ENCODE assay signal across 22 cellular contexts in the genomic region with DNA sequence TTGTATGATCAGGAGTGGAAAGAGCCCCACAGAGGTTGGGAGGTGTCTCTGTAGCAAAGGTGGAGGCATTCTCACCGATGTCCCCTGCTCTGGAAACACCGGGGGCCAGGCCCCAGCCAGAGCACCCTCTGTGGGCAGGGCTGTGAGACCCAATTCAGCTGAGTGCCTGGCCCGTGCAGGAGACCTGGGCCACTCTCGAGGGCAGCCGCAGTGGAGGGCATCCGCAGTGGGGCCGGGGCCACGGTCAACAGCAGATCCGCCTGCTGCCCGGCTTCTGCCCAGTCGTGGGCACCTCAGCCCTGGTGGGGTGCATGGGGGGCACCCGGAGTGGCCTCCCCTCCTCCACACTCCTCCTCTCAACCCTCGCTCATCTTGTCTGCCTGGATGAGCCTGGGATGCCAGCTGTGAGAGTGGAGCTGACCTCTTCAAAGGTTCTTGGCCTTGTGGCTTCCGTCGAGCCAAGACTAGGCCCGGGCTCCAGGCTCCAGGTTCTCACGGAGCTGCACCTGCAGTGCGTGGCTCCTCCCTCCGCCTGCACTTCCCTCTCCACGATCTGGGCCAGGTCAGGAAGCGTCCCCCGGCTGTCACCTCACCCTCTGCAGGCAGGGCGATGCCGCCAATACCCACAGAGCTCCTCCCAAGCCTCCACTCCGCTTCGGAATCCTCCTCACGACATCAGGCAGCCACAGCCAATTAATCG.
DNase-seq lines count a peak whose midpoint lies in the region; TF ChIP-seq lines count a peak whose summit lies in the region.
"Had no signal": no experiment of that assay in that cellular context is flagged by ENCODE, and none has a peak within 500 bp of the region (broad histone marks: within the 10 kb centered on the region; RNA-seq: fewer than 3 reads in every experiment).

No MANE protein-coding gene starts in this region.

- no peak for TF ChIP-seq POLR2A in transverse colon (IDR thresholded peaks at IDR 0.05)

- H3K9me3 ChIP-seq in left ventricle myocardium inferior (replicated peaks) = peaks cover 9% of the 10 kb centered on the region
- no peaks in the 10 kb centered on the region for H3K9me3 ChIP-seq in transverse colon
- H3K9me3 ChIP-seq: gastroesophageal sphincter, MG63 had no signal

- H3K4me3 ChIP-seq in left ventricle myocardium inferior (no peak overlapping the region), transverse colon (no peak overlapping the region)
- H3K4me3 ChIP-seq: gastroesophageal sphincter, GM23248, MG63 had no signal

- H3K27me3 ChIP-seq in left ventricle myocardium inferior (ENCODE audit: low read depth) (peaks cover 40% of the 10 kb centered on the region), transverse colon (no peaks in the 10 kb centered on the region)
- H3K27me3 ChIP-seq: MG63 had no signal

- WGBS in transverse colon (ENCODE audit: low coverage in 1 of 2), 2 donors = 85 to 100% methylated on average over 2 to 24 of the region's 28 CpGs

- TF ChIP-seq CTCF in left ventricle myocardium inferior (IDR thresholded peaks at IDR 0.05; ENCODE audit: borderline replicate concordance) (no peak), transverse colon (IDR thresholded peaks at IDR 0.05) (no peak)

- no peaks in the 10 kb centered on the region for H3K36me3 ChIP-seq in left ventricle myocardium inferior
- no peaks in the 10 kb centered on the region for H3K36me3 ChIP-seq in transverse colon
- H3K36me3 ChIP-seq: gastroesophageal sphincter, MG63 had no signal

- intact Hi-C loops in left ventricle myocardium inferior (cut with micrococcal nuclease) (no loop called here), posterior vena cava (cut with DNase I) (no loop called here), transverse colon (cut with DNase I; ENCODE audit: low total_unique reads) (no loop called here)

- no peak overlapping the region for H3K27ac ChIP-seq in left ventricle myocardium inferior (replicated peaks)
- no peak overlapping the region for H3K27ac ChIP-seq in transverse colon
- H3K27ac ChIP-seq: gastroesophageal sphincter, GM23248 had no signal

- in situ Hi-C loops in transverse colon (cut with MboI; ENCODE audit: low pct_ligation_motif_present in 1 of 4, low pct_unique_long_range_greater_than_20kb in 1 of 4, low sequenced_read_pairs in 3 of 4) = no loop called here

- DNase-seq in COLO668 (lab: John Stamatoyannopoulos, UW; ENCODE audit: unreplicated experiment) (peak; percentile 20), RPMI8226 (peak; percentile 77), left ventricle myocardium inferior (peak; percentile 7), posterior vena cava (ENCODE audit: low spot score) (peak; percentile 72), transverse colon (no peak), NCI-H82 (lab: John Stamatoyannopoulos, UW) (no peak), NCI-H187 treated with DMSO at 0.1 percent for 48 hours (lab: John Stamatoyannopoulos, UW) (no peak)
- DNase-seq: activated CD4-positive, alpha-beta memory T cell treated with anti-CD3 and anti-CD28 coated beads, Interleukin-2, amount 10 ng/mL, durations not matched to agents 7 days and 5 days; activated CD8-positive, alpha-beta memory T cell treated with anti-CD3 and anti-CD28 coated beads, Interleukin-2, amount 50 U/mL, for 48 hours; anterior cingulate cortex; CD4-positive, alpha-beta memory T cell; effector CD4-positive, alpha-beta T cell; EL; GM23248; immature natural killer cell; KG1; MG63; NCI-H2029; NCI-H524; nucleus accumbens; OCI-M1 had no signal

- TF ChIP-seq EP300 in transverse colon (IDR thresholded peaks at IDR 0.05; ENCODE audit: low read depth) = no peak

- no peaks in the 10 kb centered on the region for H3K4me1 ChIP-seq in left ventricle myocardium inferior
- no peaks in the 10 kb centered on the region for H3K4me1 ChIP-seq in transverse colon
- H3K4me1 ChIP-seq: gastroesophageal sphincter had no signal

Comparison
In these comparisons a context has a peak if more than half of its experiments do, and no peak if none do; other contexts are left out.
1. DNase-seq: peak in COLO668 (single experiment), RPMI8226 (single experiment), left ventricle myocardium inferior (single experiment) and posterior vena cava (single experiment); none in transverse colon (single experiment), NCI-H82 (single experiment) and NCI-H187 treated with DMSO at 0.1 percent for 48 hours (single experiment).